Comparison of ENCODE assay signal across 8 cellular contexts in genomic region chr6:108074359-108075144, GRCh38. TPM values are rescaled to one million over a fixed set of nuclear protein-coding genes. Genes with fewer than 3 reads are reported as not detected.
DNase-seq lines count a peak whose midpoint lies in the region; ATAC-seq and TF ChIP-seq lines count a peak whose summit lies in the region.

TSS of gene OSTM1 (minus strand) at chr6:108074741. CDS start at chr6:108074651, 90 bp downstream.

- 0 to 1% methylated on average over 73 to 86 of the region's 86 CpGs for WGBS in esophagus, 2 donors

- H3K27me3 ChIP-seq in Panc1 (ENCODE audit: control insufficient read depth, insufficient read depth, low read length): no peaks in the 10 kb centered on the region
- H3K27me3 ChIP-seq in esophagus (ENCODE audit: control insufficient read depth in 1 of 2, insufficient read depth in 2 of 2, low read length in 2 of 2): no peaks in the 10 kb centered on the region
- H3K27me3 ChIP-seq in muscle layer of duodenum (ENCODE audit: low read depth, low read length): no peaks in the 10 kb centered on the region

- intact Hi-C loops in Panc1 (cut with micrococcal nuclease; ENCODE audit: unreplicated experiment): no loop called here

- H3K9me3 Mint-ChIP-seq in IgD-negative memory B cell: no peaks in the 10 kb centered on the region
- no peaks in the 10 kb centered on the region for H3K9me3 Mint-ChIP-seq in activated T-cell treated with anti-CD3 and anti-CD28 coated beads, Interleukin-2, amount 50 U/mL, for 4 hours

- peak; percentile 97 for ATAC-seq in GM21529 (IDR thresholded peaks at IDR 0.05; ENCODE audit: unreplicated experiment)
- ATAC-seq in Panc1: peak; percentile 99
- peak; percentile 96 to 99 for ATAC-seq in activated T-cell treated with anti-CD3 and anti-CD28 coated beads, Interleukin-2, amount 50 U/mL, for 4 hours

- no peak for TF ChIP-seq CTCF in Panc1 (IDR thresholded peaks at IDR 0.05)

- H3K27ac Mint-ChIP-seq in IgD-negative memory B cell: peak within 1 kb of the TSS; percentile 89 to 94 (median 93)

- H3K4me1 ChIP-seq in Panc1 (ENCODE audit: control insufficient read depth, insufficient read depth, low read length) (peaks cover 17% of the 10 kb centered on the region), esophagus (ENCODE audit: control insufficient read depth in 2 of 2, insufficient read depth in 2 of 2, low read length in 1 of 2) (no peaks in the 10 kb centered on the region), muscle layer of duodenum (ENCODE audit: control insufficient read depth in 1 of 2, insufficient read depth in 2 of 2, low read length in 2 of 2) (peaks cover 15% of the 10 kb centered on the region in 2 donors)

- H3K9me3 ChIP-seq in Panc1 (ENCODE audit: control insufficient read depth, insufficient read depth, low read depth, low read length): no peaks in the 10 kb centered on the region
- H3K9me3 ChIP-seq in esophagus (ENCODE audit: control insufficient read depth in 2 of 2, insufficient read depth in 1 of 2, low read depth in 1 of 2, low read length in 1 of 2): no peaks in the 10 kb centered on the region
- no peaks in the 10 kb centered on the region for H3K9me3 ChIP-seq in muscle layer of duodenum (ENCODE audit: control insufficient read depth in 1 of 2, low read length in 2 of 2)

- CTCF ChIA-PET in Panc1 (lab: Charles Lee): no interaction called here

- DNase-seq in DMS114 treated with DMSO at 0.1 percent for 48 hours (lab: John Stamatoyannopoulos, UW; ENCODE audit: unreplicated experiment): peak; percentile 66
- DNase-seq in Panc1 (ENCODE audit: low read depth, low spot score): peak; percentile 36
- peak; percentile 94 for DNase-seq in activated T-cell treated with anti-CD3 and anti-CD28 coated beads, Interleukin-2, amount 50 U/mL, for 4 hours
- DNase-seq in stimulated activated CD8-positive, alpha-beta memory T cell treated with anti-CD3 and anti-CD28 coated beads, Interleukin-7, amount 100 ng/mL, for 48 hours (ENCODE audit: extremely low read depth in 1 of 2, low read depth in 1 of 2): peak; percentile 80 to 91

- H3K27ac ChIP-seq in Panc1 (ENCODE audit: low read length): peak within 1 kb of the TSS; percentile 96
- H3K27ac ChIP-seq in esophagus (ENCODE audit: low read depth in 2 of 2, low read length in 1 of 2): peak within 1 kb of the TSS; percentile 74 to 85
- peak within 1 kb of the TSS; percentile 76 for H3K27ac ChIP-seq in muscle layer of duodenum (ENCODE audit: low read length)

- in situ Hi-C loops in Panc1 (cut with HindIII; ENCODE audit: low pct_unique_long_range_greater_than_20kb, low sequenced_read_pairs): no loop called here

- H3K27me3 Mint-ChIP-seq in IgD-negative memory B cell: no peaks in the 10 kb centered on the region
- no peaks in the 10 kb centered on the region for H3K27me3 Mint-ChIP-seq in activated T-cell treated with anti-CD3 and anti-CD28 coated beads, Interleukin-2, amount 50 U/mL, for 4 hours (ENCODE audit: low read depth)

- peaks cover 1% of the 10 kb centered on the region for H3K36me3 Mint-ChIP-seq in IgD-negative memory B cell
- H3K36me3 Mint-ChIP-seq in activated T-cell treated with anti-CD3 and anti-CD28 coated beads, Interleukin-2, amount 50 U/mL, for 4 hours (ENCODE audit: insufficient read depth): no peaks in the 10 kb centered on the region

- no peaks in the 10 kb centered on the region for H3K36me3 ChIP-seq in Panc1 (ENCODE audit: control insufficient read depth, insufficient read depth, low read length)
- H3K36me3 ChIP-seq in esophagus (ENCODE audit: control insufficient read depth in 2 of 2, insufficient read depth in 2 of 2, low read length in 1 of 2): no peaks in the 10 kb centered on the region
- no peaks in the 10 kb centered on the region for H3K36me3 ChIP-seq in muscle layer of duodenum (ENCODE audit: control insufficient read depth in 1 of 2, insufficient read depth in 2 of 2, low read length in 2 of 2)

- peak within 1 kb of the TSS; percentile 68 to 98 for H3K4me3 ChIP-seq in Panc1 (ENCODE audit: low read depth in 2 of 2, low read length in 2 of 2)
- peak within 1 kb of the TSS; percentile 97 to 100 for H3K4me3 ChIP-seq in esophagus (ENCODE audit: low read depth in 1 of 2, low read length in 2 of 2)
- peak within 1 kb of the TSS; percentile 87 to 98 for H3K4me3 ChIP-seq in muscle layer of duodenum (ENCODE audit: low read depth in 1 of 2, low read length in 2 of 2)

- H3K4me3 Mint-ChIP-seq in IgD-negative memory B cell: peak within 1 kb of the TSS; percentile 87 to 97 (median 94)
- H3K4me3 Mint-ChIP-seq in activated T-cell treated with anti-CD3 and anti-CD28 coated beads, Interleukin-2, amount 50 U/mL, for 4 hours: peak within 1 kb of the TSS; percentile 86

- H3K4me1 Mint-ChIP-seq in IgD-negative memory B cell: peaks cover 11 to 23% (median 20%) of the 10 kb centered on the region in 3 donors
- H3K4me1 Mint-ChIP-seq in activated T-cell treated with anti-CD3 and anti-CD28 coated beads, Interleukin-2, amount 50 U/mL, for 4 hours (ENCODE audit: low read depth): peaks cover 20% of the 10 kb centered on the region

- POLR2A ChIA-PET in Panc1 (lab: Charles Lee): interaction anchor here (0.6 kb wide), 1 partner anchor 1020 kb away, joined by 3 read pairs; no protein-coding TSS in a partner anchor

- BruUV-seq in Panc1 (replicated peaks; lab: Mats Ljungman, UMichigan): TSS peak; percentile 92

RNA-seq across cellular contexts. Expression of gene OSTM1, which starts in this region (rescaled TPM):
- 29.9 TPM for polyA plus RNA-seq in IgD-negative memory B cell
- total RNA-seq in Panc1 (2021; ENCODE audit: unreplicated experiment): 277 TPM
- 150 TPM for polyA plus RNA-seq in Panc1 (2012; ENCODE audit: insufficient read length)
- 10 to 100 TPM; 30.0 to 40.7 (median 31.4) TPM for total RNA-seq in activated T-cell treated with anti-CD3 and anti-CD28 coated beads, Interleukin-2, amount 50 U/mL, for 4 hours
- polyA plus RNA-seq in esophagus: 1 to 10 TPM; 5.7 to 6.1 TPM

Comparison
In these comparisons a context has a peak if more than half of its experiments do, and no peak if none do; other contexts are left out.
1. Peak in every context shown above with its lines: DNase-seq, ATAC-seq, H3K4me3 ChIP-seq and H3K27ac ChIP-seq.
2. DNase-seq: peak in every context shown above with its lines; median percentile 94 in activated T-cell treated with anti-CD3 and anti-CD28 coated beads, Interleukin-2, amount 50 U/mL, for 4 hours; 86 in stimulated activated CD8-positive, alpha-beta memory T cell treated with anti-CD3 and anti-CD28 coated beads, Interleukin-7, amount 100 ng/mL, for 48 hours; 66 in DMS114 treated with DMSO at 0.1 percent for 48 hours; 36 in Panc1.